Comparison of ENCODE assay signal across 14 cellular contexts in genomic region chr4:1198070-1198844, GRCh38. TPM values are rescaled to one million over a fixed set of nuclear protein-coding genes. Genes with fewer than 3 reads are reported as not detected.
DNase-seq lines count a peak whose midpoint lies in the region; ATAC-seq, FAIRE-seq and TF ChIP-seq lines count a peak whose summit lies in the region.
"Had no signal": no experiment of that assay in that cellular context is flagged by ENCODE, and none has a peak within 500 bp of the region (broad histone marks: within the 10 kb centered on the region; RNA-seq: fewer than 3 reads in every experiment).

No MANE protein-coding gene starts in this region.

- H3K27me3 ChIP-seq in HepG2 (ENCODE audit: control insufficient read depth in 1 of 2, insufficient read depth in 2 of 2, low read length in 2 of 2) (no peaks in the 10 kb centered on the region), right lobe of liver (no peaks in the 10 kb centered on the region), astrocyte (ENCODE audit: insufficient read depth, low read length) (no peaks in the 10 kb centered on the region)
- H3K27me3 ChIP-seq: pancreas had no signal

- ATAC-seq in HepG2 (no peak), right lobe of liver (no peak), GM21528 (IDR thresholded peaks at IDR 0.05; ENCODE audit: low FRiP score, unreplicated experiment) (no peak)
- ATAC-seq: activated T-helper 17 cell treated with anti-CD3 and anti-CD28 coated beads, Interleukin-2, amount 50 U/mL, for 72 hours; pancreas had no signal

- TF ChIP-seq CTCF in HepG2 (CRISPR knock-in tag; IDR thresholded peaks at IDR 0.05) (no peak), right lobe of liver (IDR thresholded peaks at IDR 0.05) (no peak), astrocyte (IDR thresholded peaks at IDR 0.05; ENCODE audit: insufficient read depth, low read depth, low read length) (no peak)

- TF ChIP-seq POLR2A in HepG2 (IDR thresholded peaks at IDR 0.05; ENCODE audit: insufficient read depth in 1 of 2, low read depth in 2 of 2, low read length in 2 of 2), result no peak
- no peak for TF ChIP-seq POLR2A in right lobe of liver (IDR thresholded peaks at IDR 0.05)

- peak overlapping the region; percentile 75 for H3K27ac Mint-ChIP-seq in astrocyte (ENCODE audit: unreplicated experiment)
- H3K27ac Mint-ChIP-seq: activated T-helper 17 cell treated with anti-CD3 and anti-CD28 coated beads, Interleukin-2, amount 50 U/mL, for 72 hours had no signal

- H3K4me3 Mint-ChIP-seq in astrocyte (ENCODE audit: unreplicated experiment), result no peak overlapping the region
- H3K4me3 Mint-ChIP-seq: activated T-helper 17 cell treated with anti-CD3 and anti-CD28 coated beads, Interleukin-2, amount 50 U/mL, for 72 hours had no signal

- no peak for TF ChIP-seq EP300 in HepG2 (IDR thresholded peaks at IDR 0.05; ENCODE audit: low read depth in 2 of 2, low read length in 2 of 2)
- no peak for TF ChIP-seq EP300 in HepG2 (CRISPR knock-in tag; IDR thresholded peaks at IDR 0.05; ENCODE audit: borderline replicate concordance)

- H3K9ac ChIP-seq in HepG2 (ENCODE audit: insufficient read depth, low read depth, low read length), result no peak overlapping the region
- no peak overlapping the region for H3K9ac ChIP-seq in astrocyte (ENCODE audit: low read length)
- H3K9ac ChIP-seq: BLaER1 had no signal

- H3K36me3 ChIP-seq in HepG2 (replicated peaks in 1 of 2; ENCODE audit: control insufficient read depth in 1 of 2, insufficient read depth in 2 of 2, low read length in 2 of 2), result no peaks in the 10 kb centered on the region; a peak in 2 of 5 replicates
- H3K36me3 ChIP-seq in right lobe of liver, result no peaks in the 10 kb centered on the region
- H3K36me3 ChIP-seq in astrocyte (ENCODE audit: insufficient read depth, low read length), result no peaks in the 10 kb centered on the region
- H3K36me3 ChIP-seq: BLaER1, pancreas had no signal

- WGBS in HepG2 (ENCODE audit: low lambda C conversion rate), result 91% methylated on average over 24 of the region's 24 CpGs
- WGBS in right lobe of liver (ENCODE audit: insufficient coverage, low coverage, low lambda C conversion rate, missing lambda C conversion rate), result 95% methylated on average over 15 of the region's 24 CpGs

- H4K20me1 ChIP-seq in HepG2 (ENCODE audit: insufficient read depth, low read length) (no peaks in the 10 kb centered on the region), astrocyte (ENCODE audit: insufficient read depth, low read length) (no peaks in the 10 kb centered on the region)

- intact Hi-C loops in HepG2 (cut with micrococcal nuclease; ENCODE audit: unreplicated experiment), result no loop called here
- intact Hi-C loops in right lobe of liver (cut with DNase I), result no loop called here

- CTCF ChIA-PET in HepG2 (lab: Yijun Ruan, JAX; ENCODE audit: low intra/inter-chr PET ratio, low total read pairs), result no interaction called here

- no TSS peak for BruUV-seq in HepG2 (replicated peaks; lab: Mats Ljungman, UMichigan)

- H3K9me3 ChIP-seq in HepG2 (ENCODE audit: low read length) (no peaks in the 10 kb centered on the region), right lobe of liver (no peaks in the 10 kb centered on the region), astrocyte (ENCODE audit: insufficient read depth, low read depth, low read length) (no peaks in the 10 kb centered on the region)
- H3K9me3 ChIP-seq: BLaER1, pancreas had no signal

- H3K79me2 ChIP-seq in HepG2 (ENCODE audit: insufficient read depth, low read length), result no peaks in the 10 kb centered on the region
- no peaks in the 10 kb centered on the region for H3K79me2 ChIP-seq in astrocyte (ENCODE audit: insufficient read depth, low read length)

- no peak overlapping the region for H2AFZ ChIP-seq in HepG2 (ENCODE audit: low read length)
- no peak overlapping the region for H2AFZ ChIP-seq in astrocyte (ENCODE audit: low read depth, low read length)

- no peaks in the 10 kb centered on the region for H3K9me3 Mint-ChIP-seq in astrocyte (ENCODE audit: unreplicated experiment)
- H3K9me3 Mint-ChIP-seq: activated T-helper 17 cell treated with anti-CD3 and anti-CD28 coated beads, Interleukin-2, amount 50 U/mL, for 72 hours had no signal

- DNase-seq in HepG2 (ENCODE audit: low spot score) (no peak), right lobe of liver (no peak), astrocyte (ENCODE audit: low read depth) (peak; percentile 53), myocyte (ENCODE audit: low read depth) (peak; percentile 62), COLO829 (ENCODE audit: low spot score) (no peak), frontal cortex (ENCODE audit: low spot score in 2 of 2) (no peak), NCI-H345 treated with DMSO at 0.1 percent for 48 hours (lab: John Stamatoyannopoulos, UW; ENCODE audit: unreplicated experiment) (no peak)
- DNase-seq: activated CD4-positive, CD25-positive, alpha-beta regulatory T cell; NCI-H146; NCI-H69 had no signal

- H3K4me2 ChIP-seq in HepG2 (ENCODE audit: low read depth, low read length) (no peak overlapping the region), astrocyte (ENCODE audit: low read length) (peak overlapping the region; percentile 36)

- peaks cover 4% of the 10 kb centered on the region for H3K4me1 ChIP-seq in HepG2 (ENCODE audit: insufficient read depth, low read length)
- H3K4me1 ChIP-seq in right lobe of liver, result peaks cover 0 to under 1% (median under 1%) of the 10 kb centered on the region in 4 donors
- peaks cover 46% of the 10 kb centered on the region for H3K4me1 ChIP-seq in astrocyte (ENCODE audit: insufficient read depth, low read length)

- H3K27ac ChIP-seq in HepG2 (ENCODE audit: extremely low read length, insufficient read depth, low read length) (no peak overlapping the region), right lobe of liver (no peak overlapping the region), astrocyte (ENCODE audit: low read depth, low read length) (no peak overlapping the region)
- H3K27ac ChIP-seq: BLaER1, pancreas had no signal

- H3K4me1 Mint-ChIP-seq in astrocyte (ENCODE audit: low read depth, unreplicated experiment), result peaks cover 13% of the 10 kb centered on the region

- in situ Hi-C loops in HepG2 (cut with HindIII; ENCODE audit: extremely low pct_ligation_motif_present, low pct_unique_long_range_greater_than_20kb), result no loop called here

- peaks cover 8% of the 10 kb centered on the region for H3K27me3 Mint-ChIP-seq in astrocyte (ENCODE audit: low read depth, unreplicated experiment)
- H3K27me3 Mint-ChIP-seq: activated T-helper 17 cell treated with anti-CD3 and anti-CD28 coated beads, Interleukin-2, amount 50 U/mL, for 72 hours had no signal

- POLR2A ChIA-PET in HepG2 (lab: Yijun Ruan, JAX), result no interaction called here

- no peak for FAIRE-seq in HepG2 (lab: Jason Lieb, UNC)
- FAIRE-seq in astrocyte (lab: Jason Lieb, UNC), result peak; percentile 9
- no peak for FAIRE-seq in frontal cortex (lab: Jason Lieb, UNC)
- FAIRE-seq: pancreas had no signal

- H3K36me3 Mint-ChIP-seq in astrocyte (ENCODE audit: low read depth, unreplicated experiment), result no peaks in the 10 kb centered on the region

- no peak for TF ChIP-seq RAD21 in HepG2 (CRISPR knock-in tag; IDR thresholded peaks at IDR 0.05)

- H3K4me3 ChIP-seq in HepG2 (replicated peaks in 1 of 3; ENCODE audit: insufficient read depth in 1 of 3, low read depth in 2 of 3, low read length in 3 of 3) (no peak overlapping the region), right lobe of liver (no peak overlapping the region), astrocyte (ENCODE audit: insufficient read depth, low read depth, low read length) (no peak overlapping the region)
- H3K4me3 ChIP-seq: BLaER1, pancreas had no signal

RNA-seq across cellular contexts. Expression of gene SPON2, which starts 25.9 kb away (rescaled TPM):
- total RNA-seq in HepG2 (2016; rRNA removed; fragmentation: Illumina TruSeq; extraction: Trizol), result 12.5 and 17.4 TPM in 2 replicates
- 4.7 and 5.3 TPM in 2 replicates for total RNA-seq in HepG2 (2016; cell fraction: cytosol; rRNA removed; fragmentation: Illumina TruSeq; extraction: Trizol; ENCODE audit: low read depth)
- 13.2 and 25.5 TPM in 2 replicates for total RNA-seq in HepG2 (2016; cell fraction: insoluble cytoplasmic fraction; rRNA removed; fragmentation: Illumina TruSeq; extraction: Trizol)
- 9.4 and 9.5 TPM in 2 replicates for total RNA-seq in HepG2 (2016; cell fraction: membrane; rRNA removed; fragmentation: Illumina TruSeq; extraction: Trizol)
- 15.0 and 17.4 TPM in 2 replicates for total RNA-seq in HepG2 (2016; cell fraction: nucleus; rRNA removed; fragmentation: Illumina TruSeq; extraction: Trizol)
- polyA plus RNA-seq in HepG2 (2011; rRNA removed), result 55.2 and 80.8 TPM in 2 replicates
- 34.7 and 69.3 TPM in 2 replicates for polyA plus RNA-seq in HepG2 (2011; cell fraction: cytosol; rRNA removed)
- polyA plus RNA-seq in HepG2 (2011; cell fraction: nucleus; rRNA removed), result 320 and 335 TPM in 2 replicates
- 21.8 and 46.8 TPM in 2 replicates for polyA plus RNA-seq in HepG2 (2012)
- 3.7 and 4.9 TPM in 2 replicates for polyA plus RNA-seq in HepG2 (2016; cell fraction: cytosol; fragmentation: Illumina TruSeq; extraction: Trizol; ENCODE audit: low read depth)
- polyA plus RNA-seq in HepG2 (2016; cell fraction: insoluble cytoplasmic fraction; fragmentation: Illumina TruSeq; extraction: Trizol; ENCODE audit: low read depth), result 12.3 and 15.6 TPM in 2 replicates
- polyA plus RNA-seq in HepG2 (2016; cell fraction: membrane; fragmentation: Illumina TruSeq; extraction: Trizol; ENCODE audit: low read depth), result 8.6 and 9.0 TPM in 2 replicates
- 34.9 and 43.2 TPM in 2 replicates for polyA plus RNA-seq in HepG2 (2016; cell fraction: nucleus; fragmentation: Illumina TruSeq; extraction: Trizol; ENCODE audit: insufficient read depth, low read depth)
- polyA minus RNA-seq in HepG2 (2011; rRNA and poly(A)+ RNA removed; ENCODE audit: low replicate concordance), result 0.65 and 46.4 TPM in 2 replicates
- polyA minus RNA-seq in HepG2 (2011; cell fraction: cytosol; rRNA and poly(A)+ RNA removed), result 20.2 and 29.8 TPM in 2 replicates
- polyA minus RNA-seq in HepG2 (2011; cell fraction: nucleus; rRNA and poly(A)+ RNA removed), result 33.9 and 38.4 TPM in 2 replicates
- total RNA-seq in right lobe of liver, result 100 to 1,000 TPM in 3 of 6 experiments, 10 to 100 TPM in 3; 41.9 to 138 (median 99.9) TPM
- total RNA-seq in astrocyte, result 47.8 and 55.5 TPM in 2 replicates
- 0.47 and 3.7 TPM in 2 replicates for total RNA-seq in myocyte
- 4.1 TPM for polyA plus RNA-seq in myocyte (2012)
- 6.1 TPM for total RNA-seq in frontal cortex

RNA-seq across cellular contexts. Expression of gene CTBP1, which starts 50.7 kb away (rescaled TPM):
- total RNA-seq in HepG2 (2016; rRNA removed; fragmentation: Illumina TruSeq; extraction: Trizol) (106 and 112 TPM in 2 replicates), right lobe of liver (10 to 100 TPM; 74.8 to 85.5 (median 79.4) TPM), astrocyte (115 and 136 TPM in 2 replicates), myocyte (179 and 259 TPM in 2 replicates), frontal cortex (224 TPM)
- total RNA-seq in HepG2 (2016; cell fraction: cytosol; rRNA removed; fragmentation: Illumina TruSeq; extraction: Trizol; ENCODE audit: low read depth), result 119 TPM in 2 replicates
- 83.8 and 121 TPM in 2 replicates for total RNA-seq in HepG2 (2016; cell fraction: insoluble cytoplasmic fraction; rRNA removed; fragmentation: Illumina TruSeq; extraction: Trizol)
- 133 and 173 TPM in 2 replicates for total RNA-seq in HepG2 (2016; cell fraction: membrane; rRNA removed; fragmentation: Illumina TruSeq; extraction: Trizol)
- total RNA-seq in HepG2 (2016; cell fraction: nucleus; rRNA removed; fragmentation: Illumina TruSeq; extraction: Trizol), result 51.5 and 60.9 TPM in 2 replicates
- 78.5 and 123 TPM in 2 replicates for polyA plus RNA-seq in HepG2 (2011; rRNA removed)
- 87.2 and 182 TPM in 2 replicates for polyA plus RNA-seq in HepG2 (2011; cell fraction: cytosol; rRNA removed)
- 489 and 636 TPM in 2 replicates for polyA plus RNA-seq in HepG2 (2011; cell fraction: nucleus; rRNA removed)
- 69.0 and 92.6 TPM in 2 replicates for polyA plus RNA-seq in HepG2 (2012)
- 49.5 and 64.7 TPM in 2 replicates for polyA plus RNA-seq in HepG2 (2016; cell fraction: cytosol; fragmentation: Illumina TruSeq; extraction: Trizol; ENCODE audit: low read depth)
- polyA plus RNA-seq in HepG2 (2016; cell fraction: insoluble cytoplasmic fraction; fragmentation: Illumina TruSeq; extraction: Trizol; ENCODE audit: low read depth), result 101 and 112 TPM in 2 replicates
- polyA plus RNA-seq in HepG2 (2016; cell fraction: membrane; fragmentation: Illumina TruSeq; extraction: Trizol; ENCODE audit: low read depth), result 103 and 116 TPM in 2 replicates
- 152 and 155 TPM in 2 replicates for polyA plus RNA-seq in HepG2 (2016; cell fraction: nucleus; fragmentation: Illumina TruSeq; extraction: Trizol; ENCODE audit: insufficient read depth, low read depth)
- 136 and 350 TPM in 2 replicates for polyA minus RNA-seq in HepG2 (2011; rRNA and poly(A)+ RNA removed; ENCODE audit: low replicate concordance)
- polyA minus RNA-seq in HepG2 (2011; cell fraction: cytosol; rRNA and poly(A)+ RNA removed), result 85.1 and 100 TPM in 2 replicates
- 47.7 and 48.4 TPM in 2 replicates for polyA minus RNA-seq in HepG2 (2011; cell fraction: nucleus; rRNA and poly(A)+ RNA removed)
- polyA plus RNA-seq in myocyte (2012), result 182 TPM

Comparison
In these comparisons a context has a peak if more than half of its experiments do, and no peak if none do; other contexts are left out.
1. DNase-seq: peak in astrocyte (single experiment) and myocyte (single experiment); none in HepG2 (single experiment), right lobe of liver (0 of 3), COLO829 (single experiment), frontal cortex (0 of 2) and NCI-H345 treated with DMSO at 0.1 percent for 48 hours (single experiment).